ENCODE assay signal across 12 cellular contexts in genomic region chr5:77138981-77139380, GRCh38. TPM values are rescaled to one million over a fixed set of nuclear protein-coding genes. Genes with fewer than 3 reads are reported as not detected.
A peak's percentile ranks its signal among the peaks of the same experiment; 100 is the strongest.
DNase-seq lines count a peak whose midpoint lies in the region; ATAC-seq, FAIRE-seq and TF ChIP-seq lines count a peak whose summit lies in the region.
"Had no signal": no experiment of that assay in that cellular context is flagged by ENCODE, and none has a peak within 500 bp of the region (broad histone marks: within the 10 kb centered on the region; RNA-seq: fewer than 3 reads in every experiment).

No MANE protein-coding gene starts in this region.

- peaks cover 15% of the 10 kb centered on the region for H3K4me1 Mint-ChIP-seq in progenitor cell of endocrine pancreas (ENCODE audit: low read depth)

- DNase-seq in DMS 273 treated with DMSO at 0.1 percent for 48 hours (lab: John Stamatoyannopoulos, UW) = peak; percentile 87
- peak; percentile 97 for DNase-seq in NCI-H446 treated with DMSO at 0.1 percent for 48 hours (lab: John Stamatoyannopoulos, UW)
- peak; percentile 93 for DNase-seq in fibroblast of mammary gland (ENCODE audit: low read depth)
- DNase-seq in progenitor cell of endocrine pancreas (ENCODE audit: low spot score, unreplicated experiment) = no peak
- DNase-seq in germinal center (ENCODE audit: low spot score) = no peak
- DNase-seq in frontal cortex (ENCODE audit: low spot score in 2 of 2) = no peak
- DNase-seq: effector memory CD8-positive, alpha-beta T cell; islet precursor cell; MV-4-11; PC-9 had no signal

- H3K36me3 Mint-ChIP-seq in progenitor cell of endocrine pancreas (ENCODE audit: insufficient read depth) = peaks cover 7% of the 10 kb centered on the region

- no peak for TF ChIP-seq CTCF in fibroblast of mammary gland (conservative IDR thresholded peaks at IDR 0.05; ENCODE audit: control insufficient read depth, insufficient read depth, low read depth, low read length)
- TF ChIP-seq CTCF in progenitor cell of endocrine pancreas (IDR thresholded peaks at IDR 0.05; ENCODE audit: unreplicated experiment) = no peak

- FAIRE-seq in frontal cortex (lab: Jason Lieb, UNC) = no peak

- no peak overlapping the region for H3K4me3 Mint-ChIP-seq in progenitor cell of endocrine pancreas (ENCODE audit: low read depth)
- H3K4me3 Mint-ChIP-seq: effector memory CD8-positive, alpha-beta T cell had no signal

- H3K27me3 Mint-ChIP-seq in progenitor cell of endocrine pancreas = no peaks in the 10 kb centered on the region

- H3K4me3 ChIP-seq in fibroblast of mammary gland (ENCODE audit: control insufficient read depth, low read depth, low read length) = no peak overlapping the region
- H3K4me3 ChIP-seq: PC-9 had no signal

- no peaks in the 10 kb centered on the region for H3K9me3 Mint-ChIP-seq in progenitor cell of endocrine pancreas (ENCODE audit: low read depth)
- H3K9me3 Mint-ChIP-seq: effector memory CD8-positive, alpha-beta T cell had no signal

- peak overlapping the region; percentile 3 for H3K27ac Mint-ChIP-seq in progenitor cell of endocrine pancreas
- H3K27ac Mint-ChIP-seq: effector memory CD8-positive, alpha-beta T cell had no signal

- ATAC-seq in GM21717 (IDR thresholded peaks at IDR 0.05; ENCODE audit: unreplicated experiment) = no peak
- ATAC-seq in HG03457 (IDR thresholded peaks at IDR 0.05; ENCODE audit: unreplicated experiment) = no peak
- ATAC-seq: effector memory CD8-positive, alpha-beta T cell had no signal

RNA-seq across cellular contexts. Expression of gene ZBED3, which starts 51.9 kb away (rescaled TPM):
- total RNA-seq in progenitor cell of endocrine pancreas = 37.1 and 38.0 TPM in 2 replicates
- 1.6 TPM for total RNA-seq in frontal cortex

Comparison
In these comparisons a context has a peak if more than half of its experiments do, and no peak if none do; other contexts are left out.
1. DNase-seq: peak in DMS 273 treated with DMSO at 0.1 percent for 48 hours (single experiment), NCI-H446 treated with DMSO at 0.1 percent for 48 hours (single experiment) and fibroblast of mammary gland (single experiment); none in progenitor cell of endocrine pancreas (single experiment), germinal center (single experiment) and frontal cortex (0 of 2).
2. RNA of gene ZBED3, which starts 51.9 kb away (total RNA-seq): 37.1 to 38.0 TPM in progenitor cell of endocrine pancreas; 1.6 TPM in frontal cortex (single experiment); every median in the first group is over 10 times any median in the second.